29 cellular contexts compared by ENCODE assay signal in the genomic region with DNA sequence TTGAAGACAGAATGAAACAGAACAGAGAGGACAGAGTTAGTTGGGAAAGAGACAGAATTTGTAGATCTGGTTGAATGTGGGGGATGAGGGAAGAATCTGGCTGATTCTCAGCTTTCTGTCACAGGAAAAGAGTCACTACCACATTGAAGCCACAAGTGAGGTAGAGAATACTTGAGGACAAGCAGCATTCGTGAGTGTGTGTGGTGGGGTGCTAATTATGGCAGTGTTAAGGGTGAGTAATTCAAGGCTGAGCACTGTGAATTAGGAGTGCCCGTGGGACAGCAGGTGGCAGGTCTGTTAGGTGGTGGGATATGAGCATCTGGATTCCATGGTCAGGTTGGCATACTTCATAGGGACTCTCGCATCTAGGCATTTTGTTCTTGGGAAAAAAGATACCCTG.
"Had no signal": no experiment of that assay in that cellular context is flagged by ENCODE, and none has a peak within 500 bp of the region (broad histone marks: within the 10 kb centered on the region; RNA-seq: fewer than 3 reads in every experiment).

No MANE protein-coding gene starts in this region.

- H3K4me1 ChIP-seq: left ventricle myocardium inferior, prostate gland, right atrium auricular region, stomach, suprapubic skin, transverse colon had no signal

- H3K4me1 Mint-ChIP-seq: activated CD4-positive, alpha-beta T cell treated with anti-CD3 and anti-CD28 coated beads, Interleukin-2, amount 10 ng/mL, durations not matched to agents 7 days and 5 days; activated CD8-positive, alpha-beta memory T cell treated with anti-CD3 and anti-CD28 coated beads, Interleukin-2, amount 10 ng/mL, durations not matched to agents 7 days and 5 days; activated naive CD8-positive, alpha-beta T cell treated with anti-CD3 and anti-CD28 coated beads, Interleukin-2, amount 50 U/mL, for 24 hours; nephron had no signal

- H3K4me3 Mint-ChIP-seq: activated CD4-positive, alpha-beta T cell treated with anti-CD3 and anti-CD28 coated beads, Interleukin-2, amount 10 ng/mL, durations not matched to agents 7 days and 5 days; activated CD8-positive, alpha-beta memory T cell treated with anti-CD3 and anti-CD28 coated beads, Interleukin-2, amount 10 ng/mL, durations not matched to agents 7 days and 5 days; activated CD8-positive, alpha-beta T cell treated with anti-CD3 and anti-CD28 coated beads for 36 hours; activated naive CD8-positive, alpha-beta T cell treated with anti-CD3 and anti-CD28 coated beads, Interleukin-2, amount 50 U/mL, for 24 hours; nephron had no signal

- H3K27me3 ChIP-seq: foreskin keratinocyte, neutrophil, ovary, right atrium auricular region, stomach, suprapubic skin, transverse colon had no signal

- H3K27me3 Mint-ChIP-seq: activated CD4-positive, alpha-beta T cell treated with anti-CD3 and anti-CD28 coated beads, Interleukin-2, amount 10 ng/mL, durations not matched to agents 7 days and 5 days; activated CD8-positive, alpha-beta memory T cell treated with anti-CD3 and anti-CD28 coated beads, Interleukin-2, amount 10 ng/mL, durations not matched to agents 7 days and 5 days; activated CD8-positive, alpha-beta T cell treated with anti-CD3 and anti-CD28 coated beads for 36 hours; activated naive CD8-positive, alpha-beta T cell treated with anti-CD3 and anti-CD28 coated beads, Interleukin-2, amount 50 U/mL, for 24 hours had no signal

- H3K36me3 Mint-ChIP-seq: activated CD8-positive, alpha-beta memory T cell treated with anti-CD3 and anti-CD28 coated beads, Interleukin-2, amount 10 ng/mL, durations not matched to agents 7 days and 5 days had no signal

- ATAC-seq: activated CD8-positive, alpha-beta memory T cell treated with anti-CD3 and anti-CD28 coated beads, Interleukin-2, amount 10 ng/mL, durations not matched to agents 7 days and 5 days; activated CD8-positive, alpha-beta T cell treated with anti-CD3 and anti-CD28 coated beads for 36 hours; activated naive CD8-positive, alpha-beta T cell treated with anti-CD3 and anti-CD28 coated beads, Interleukin-2, amount 50 U/mL, for 24 hours had no signal

- H3K27ac Mint-ChIP-seq: activated CD4-positive, alpha-beta T cell treated with anti-CD3 and anti-CD28 coated beads, Interleukin-2, amount 10 ng/mL, durations not matched to agents 7 days and 5 days; activated CD8-positive, alpha-beta memory T cell treated with anti-CD3 and anti-CD28 coated beads, Interleukin-2, amount 10 ng/mL, durations not matched to agents 7 days and 5 days; activated CD8-positive, alpha-beta T cell treated with anti-CD3 and anti-CD28 coated beads for 36 hours; activated naive CD8-positive, alpha-beta T cell treated with anti-CD3 and anti-CD28 coated beads, Interleukin-2, amount 50 U/mL, for 24 hours; nephron had no signal

- H3K4me3 ChIP-seq: left ventricle myocardium inferior, ovary, prostate gland, right atrium auricular region, stomach, suprapubic skin, transverse colon had no signal

- FAIRE-seq: TTC549 had no signal

- H3K9me3 ChIP-seq: neutrophil, ovary, prostate gland had no signal

- H3K27ac ChIP-seq: foreskin keratinocyte, left ventricle myocardium inferior, neutrophil, ovary, prostate gland, right atrium auricular region, stomach, suprapubic skin, transverse colon, WERI-Rb-1 had no signal

- DNase-seq: activated CD4-positive, alpha-beta T cell treated with anti-CD3 and anti-CD28 coated beads, Interleukin-2, amount 10 ng/mL, durations not matched to agents 7 days and 5 days; activated CD4-positive, CD25-positive, alpha-beta regulatory T cell treated with anti-CD3 and anti-CD28 coated beads, Interleukin-2, amount 50 U/mL, for 72 hours; activated CD8-positive, alpha-beta memory T cell treated with anti-CD3 and anti-CD28 coated beads, Interleukin-2, amount 10 ng/mL, durations not matched to agents 7 days and 5 days; activated CD8-positive, alpha-beta T cell treated with anti-CD3 and anti-CD28 coated beads for 36 hours; activated effector memory CD4-positive, alpha-beta T cell treated with anti-CD3 and anti-CD28 coated beads, Interleukin-2, amount 50 U/mL, for 16 hours; activated naive CD4-positive, alpha-beta T cell treated with anti-CD3 and anti-CD28 coated beads, Interleukin-2, amount 50 U/mL, for 16 hours; activated naive CD8-positive, alpha-beta T cell treated with anti-CD3 and anti-CD28 coated beads, Interleukin-2, amount 50 U/mL, for 24 hours; activated T-cell treated with anti-CD3 and anti-CD28 coated beads for 4 hours; anterior cingulate cortex; central memory CD4-positive, alpha-beta T cell; dermis blood vessel endothelial cell; effector CD8-positive, alpha-beta T cell; erythroblast; foreskin keratinocyte; kidney glomerular epithelial cell; left ventricle myocardium inferior; ovary; stimulated activated CD4-positive, alpha-beta T cell treated with anti-CD3 and anti-CD28 coated beads, Interleukin-12 subunit alpha, Interleukin-12 subunit beta, amount 100 ng/mL, for 4 hours; stimulated activated CD4-positive, alpha-beta T cell treated with anti-CD3 and anti-CD28 coated beads, Interleukin-1b, Interleukin-23, amount 100 ng/mL, for 48 hours; stomach; T-helper 1 cell; transverse colon; WERI-Rb-1 had no signal

- H3K36me3 ChIP-seq: left ventricle myocardium inferior, neutrophil, ovary, prostate gland, right atrium auricular region, stomach, suprapubic skin, transverse colon, WERI-Rb-1 had no signal
